In genomic region chr4:38671594-38671943, GRCh38 we compare ENCODE assay signal across 1 cellular context.
TF ChIP-seq lines count a peak whose summit lies in the region.

No MANE protein-coding gene starts in this region.

TF ChIP-seq in SK-N-SH, 30 proteins besides CTCF, POLR2A, EP300 and RAD21 (continued from another document):
- TF ChIP-seq REST (IDR thresholded peaks at IDR 0.05; ENCODE audit: low read depth, low read length) (no peak), JUND (IDR thresholded peaks at IDR 0.05) (no peak), POLR2AphosphoS5 (IDR thresholded peaks at IDR 0.05; ENCODE audit: low read depth, low read length) (no peak), FOSL2 (IDR thresholded peaks at IDR 0.05; ENCODE audit: borderline replicate concordance, low read depth) (no peak), ZBTB33 (IDR thresholded peaks at IDR 0.05; ENCODE audit: borderline replicate concordance, low read depth) (no peak), NFIC (IDR thresholded peaks at IDR 0.05; ENCODE audit: borderline replicate concordance) (no peak), YY1 (IDR thresholded peaks at IDR 0.05; ENCODE audit: low read depth) (no peak), MEF2A (IDR thresholded peaks at IDR 0.05; ENCODE audit: borderline replicate concordance, low read depth) (no peak), USF2 (IDR thresholded peaks at IDR 0.05; ENCODE audit: borderline replicate concordance, low read depth, low read length) (no peak), FOXJ3 (CRISPR knock-in tag; IDR thresholded peaks at IDR 0.05) (no peak), CHD2 (IDR thresholded peaks at IDR 0.05; ENCODE audit: low read length, partially characterized antibody) (no peak), EZH2phosphoT487 (IDR thresholded peaks at IDR 0.05; ENCODE audit: borderline replicate concordance, low read depth) (no peak), SIN3A (IDR thresholded peaks at IDR 0.05; ENCODE audit: borderline replicate concordance, low read depth, low read length) (no peak), USF1 (IDR thresholded peaks at IDR 0.05; ENCODE audit: borderline replicate concordance, low read depth) (no peak)
